In genomic region chr10:89255091-89255490, GRCh38 we compare ENCODE assay signal across 2 cellular contexts. TPM values are rescaled to one million over a fixed set of nuclear protein-coding genes. Genes with fewer than 3 reads are reported as not detected.
"Had no signal": no experiment of that assay in that cellular context is flagged by ENCODE, and none has a peak within 500 bp of the region (broad histone marks: within the 10 kb centered on the region; RNA-seq: fewer than 3 reads in every experiment).

No MANE protein-coding gene starts in this region.

RNA-seq across cellular contexts. Expression of gene CH25H, which starts 48.0 kb away (rescaled TPM):
- total RNA-seq: K562 had no signal
- polyA plus RNA-seq: IgD-negative memory B cell, K562 had no signal
